In genomic region chr19:1239796-1240737, GRCh38 we compare ENCODE assay signal across 8 cellular contexts. TPM values are rescaled to one million over a fixed set of nuclear protein-coding genes. Genes with fewer than 3 reads are reported as not detected.
A peak's percentile ranks its signal among the peaks of the same experiment; 100 is the strongest.
DNase-seq lines count a peak whose midpoint lies in the region; ATAC-seq, FAIRE-seq and TF ChIP-seq lines count a peak whose summit lies in the region.

No MANE protein-coding gene starts in this region.

- H3F3A ChIP-seq in GM23248 (ENCODE audit: insufficient read depth) = peaks cover 27% of the 10 kb centered on the region

- TF ChIP-seq RAD21 in K562 (CRISPR knock-in tag; conservative IDR thresholded peaks at IDR 0.05 in 1 of 2, IDR thresholded peaks at IDR 0.05 in 1 of 2) = peak; percentile 95 to 96

- CTCF ChIA-PET in CD8-positive, alpha-beta T cell (lab: Charles Lee) = interaction anchor here (0.8 to 9.7 kb wide), 12 partner anchors 10 to 318 kb away, joined by 3 to 498 read pairs (median 4); partner anchors contain the start of genes CIRBP and WDR18
- CTCF ChIA-PET in K562 (lab: Yijun Ruan, JAX; ENCODE audit: low intra/inter-chr PET ratio) = interaction anchor here (1.0 to 4.8 kb wide), 4 partner anchors 18 to 319 kb away, joined by 3 to 29 read pairs (median 12); no protein-coding TSS in a partner anchor

- POLR2A ChIA-PET in CD8-positive, alpha-beta T cell (lab: Charles Lee) = interaction anchor here (0.9 to 7.5 kb wide), 2 partner anchors 27 to 150 kb away, joined by 4 to 271 read pairs; partner anchors contain the start of gene CIRBP
- POLR2A ChIA-PET in K562 (lab: Yijun Ruan, JAX) = interaction anchor here (0.6 to 5.6 kb wide), 7 partner anchors 29 to 1285 kb away, joined by 3 to 90 read pairs (median 4); partner anchors contain the start of genes CIRBP and POLR2E

- no peak overlapping the region for H3K4me3 Mint-ChIP-seq in CD8-positive, alpha-beta T cell

- no peaks in the 10 kb centered on the region for H4K20me1 ChIP-seq in GM23248 (ENCODE audit: insufficient read depth)
- H4K20me1 ChIP-seq in K562 (replicated peaks; ENCODE audit: control insufficient read depth, insufficient read depth, low read length) = 0 out of 2 replicates have a peak, but pooled peaks cover 5% of the 10 kb centered on the region

- TF ChIP-seq CTCF in CD8-positive, alpha-beta T cell (IDR thresholded peaks at IDR 0.05) = peak; percentile 93
- TF ChIP-seq CTCF in K562 (IDR thresholded peaks at IDR 0.05 in 2 of 3, conservative IDR thresholded peaks at IDR 0.05 in 1 of 3; ENCODE audit: insufficient read depth in 2 of 3, low read depth in 1 of 3, low read length in 3 of 3) (peak; percentile 74 to 90 (median 89)), gastrocnemius medialis (IDR thresholded peaks at IDR 0.05 in 4 of 5, conservative IDR thresholded peaks at IDR 0.05 in 1 of 5) (peak; percentile 77 to 100 (median 99))

- peaks cover 42% of the 10 kb centered on the region for H3K4me1 Mint-ChIP-seq in CD8-positive, alpha-beta T cell (ENCODE audit: low read depth)

- no peak for TF ChIP-seq EP300 in K562 (IDR thresholded peaks at IDR 0.05; ENCODE audit: low read length)

- no peaks in the 10 kb centered on the region for H3K9me3 ChIP-seq in CD8-positive, alpha-beta T cell (ENCODE audit: low read length)
- H3K9me3 ChIP-seq in GM23248 (ENCODE audit: low read depth) (no peaks in the 10 kb centered on the region), K562 (replicated peaks; ENCODE audit: control insufficient read depth, insufficient read depth, low read depth, low read length) (no peaks in the 10 kb centered on the region), gastrocnemius medialis (no peaks in the 10 kb centered on the region)

- H3K4me2 ChIP-seq in GM23248 (ENCODE audit: unreplicated experiment) (peak overlapping the region; percentile 78), K562 (ENCODE audit: insufficient read depth, low read length) (peak overlapping the region; percentile 94)

- in situ Hi-C loops in GM23248 (cut with MboI) = no loop called here
- in situ Hi-C loops in K562 (cut with MboI) = loop anchor here (5.0 to 25.0 kb wide), 2 partner anchors 318 to 478 kb away; partner anchors contain the start of gene MISP
- in situ Hi-C loops in gastrocnemius medialis (cut with MboI; ENCODE audit: low sequenced_read_pairs in 4 of 4) = no loop called here

- no peak overlapping the region for H3K27ac ChIP-seq in CD8-positive, alpha-beta T cell (ENCODE audit: low read depth, low read length)
- H3K27ac ChIP-seq in GM23248 = peak overlapping the region; percentile 61
- peak overlapping the region; percentile 92 for H3K27ac ChIP-seq in K562 (ENCODE audit: extremely low read depth, low read depth, low read length)
- peak overlapping the region; percentile 93 to 100 (median 97) for H3K27ac ChIP-seq in gastrocnemius medialis

- H3K9me1 ChIP-seq in K562 (ENCODE audit: control insufficient read depth, insufficient read depth, low read length) = peaks cover 4% of the 10 kb centered on the region

- peak overlapping the region; percentile 39 for H3K4me3 ChIP-seq in CD8-positive, alpha-beta T cell (ENCODE audit: low read depth, low read length)
- H3K4me3 ChIP-seq in GM23248 = peak overlapping the region; percentile 81
- peak overlapping the region; percentile 54 for H3K4me3 ChIP-seq in K562
- peak overlapping the region; percentile 45 for H3K4me3 ChIP-seq in iPS-11a (ENCODE audit: low read depth, low read length)
- peak overlapping the region; percentile 43 to 75 (median 54) for H3K4me3 ChIP-seq in gastrocnemius medialis

- peak; percentile 73 for FAIRE-seq in K562 (lab: Jason Lieb, UNC)

- no peak overlapping the region for H3K27ac Mint-ChIP-seq in CD8-positive, alpha-beta T cell

- H3K36me3 ChIP-seq in CD8-positive, alpha-beta T cell (ENCODE audit: insufficient read depth, low read length) = no peaks in the 10 kb centered on the region
- H3K36me3 ChIP-seq in GM23248 (ENCODE audit: low read depth) (no peaks in the 10 kb centered on the region), K562 (ENCODE audit: control insufficient read depth, insufficient read depth, low read length) (peaks cover 35% of the 10 kb centered on the region; the same call in 2 of the 3 replicates), gastrocnemius medialis (no peaks in the 10 kb centered on the region)

- H3K79me2 ChIP-seq in GM23248 (ENCODE audit: insufficient read depth) = peaks cover 31% of the 10 kb centered on the region
- peaks cover 43% of the 10 kb centered on the region for H3K79me2 ChIP-seq in K562 (ENCODE audit: control insufficient read depth, insufficient read depth, low read length)

- H2AFZ ChIP-seq in GM23248 (peak overlapping the region; percentile 73), K562 (ENCODE audit: low read depth, low read length) (peak overlapping the region; percentile 96)

- intact Hi-C loops in CD8-positive, alpha-beta T cell (cut with DNase I, micrococcal nuclease) = loop anchor here (1.0 to 10.0 kb wide), 17 partner anchors 9 to 378 kb away; partner anchors contain the start of genes RNU6-2 (in 2 of the 2), TMEM259 (in 2 of the 2), WDR18 (in 2 of the 2) and DAZAP1 (in 1 of the 2)
- intact Hi-C loops in K562 (cut with micrococcal nuclease) (loop anchor here (1.0 to 5.0 kb wide), 3 partner anchors 127 to 378 kb away; no protein-coding TSS in a partner anchor), gastrocnemius medialis (cut with DNase I; ENCODE audit: low total_unique reads) (loop anchor here (1.0 to 10.0 kb wide), 6 partner anchors 68 to 925 kb away; partner anchors contain the start of genes DOT1L, POLR2E and SBNO2)

- H3K36me3 Mint-ChIP-seq in CD8-positive, alpha-beta T cell = peaks cover 2% of the 10 kb centered on the region

- TF ChIP-seq POLR2A in K562 (conservative IDR thresholded peaks at IDR 0.05) (0 out of 2 replicates have a peak, but pooled peaks have one; percentile 45), gastrocnemius medialis (IDR thresholded peaks at IDR 0.05) (peak; percentile 43 to 55)

- H3K27me3 ChIP-seq in CD8-positive, alpha-beta T cell (ENCODE audit: insufficient read depth, low read length) = no peaks in the 10 kb centered on the region
- H3K27me3 ChIP-seq in GM23248 (replicated peaks; ENCODE audit: insufficient read depth) = no peaks in the 10 kb centered on the region
- H3K27me3 ChIP-seq in K562 (ENCODE audit: control insufficient read depth in 2 of 2, insufficient read depth in 2 of 2, low read length in 2 of 2) = no peaks in the 10 kb centered on the region
- H3K27me3 ChIP-seq in gastrocnemius medialis = peaks cover 4 to 6% (median 5%) of the 10 kb centered on the region in 3 donors

- H3K27me3 Mint-ChIP-seq in CD8-positive, alpha-beta T cell (ENCODE audit: low read depth) = peaks cover 6% of the 10 kb centered on the region

- 14 to 17% methylated on average over 61 to 74 of the region's 84 CpGs for WGBS in GM23248 (ENCODE audit: low coverage in 1 of 2, low lambda C conversion rate in 2 of 2, missing lambda C conversion rate in 2 of 2), 2 experiments
- 3% methylated on average over 73 of the region's 84 CpGs for WGBS in K562 (ENCODE audit: insufficient coverage, low coverage, missing lambda C conversion rate)

- peaks cover 56% of the 10 kb centered on the region for H3K4me1 ChIP-seq in CD8-positive, alpha-beta T cell (ENCODE audit: insufficient read depth, low read length)
- H3K4me1 ChIP-seq in GM23248 (ENCODE audit: insufficient read depth) = peaks cover 33% of the 10 kb centered on the region
- H3K4me1 ChIP-seq in K562 (replicated peaks in 1 of 2; ENCODE audit: control insufficient read depth in 2 of 2, insufficient read depth in 2 of 2, low read length in 2 of 2) = peaks cover 37 to 98% of the 10 kb centered on the region in 2 experiments
- peaks cover 40 to 56% of the 10 kb centered on the region in 2 donors for H3K4me1 ChIP-seq in gastrocnemius medialis

- H3K9ac ChIP-seq in GM23248 (peak overlapping the region; percentile 87), K562 (ENCODE audit: insufficient read depth in 1 of 2, low read depth in 2 of 2, low read length in 2 of 2) (peak overlapping the region; percentile 86 to 99)

- peak; percentile 78 to 99 (median 86) for DNase-seq in CD8-positive, alpha-beta T cell
- DNase-seq in GM23248 = peak; percentile 97
- DNase-seq in NCI-H2029 treated with DMSO at 0.1 percent for 48 hours (lab: John Stamatoyannopoulos, UW) = peak; percentile 44
- DNase-seq in UCSD-AML1 (lab: John Stamatoyannopoulos, UW; ENCODE audit: unreplicated experiment) = peak; percentile 94
- DNase-seq in K562 (ENCODE audit: extremely low read depth in 1 of 4, low spot score in 3 of 4) = peak; percentile 91 to 98 (median 94)
- DNase-seq in gastrocnemius medialis = peak; percentile 73 to 83

- no peaks in the 10 kb centered on the region for H3K9me3 Mint-ChIP-seq in CD8-positive, alpha-beta T cell

- no peaks in the 10 kb centered on the region for H3K9me2 ChIP-seq in GM23248 (ENCODE audit: insufficient read depth)

- no TSS peak for BruUV-seq in K562 (replicated peaks; lab: Mats Ljungman, UMichigan)

- peak; percentile 65 for ATAC-seq in CD8-positive, alpha-beta T cell
- ATAC-seq in K562 (peak; percentile 68), gastrocnemius medialis (peak; percentile 13 to 20), HG03378 (IDR thresholded peaks at IDR 0.05; ENCODE audit: unreplicated experiment) (no peak)

RNA-seq across cellular contexts. Expression of gene ATP5F1D, which starts 1.5 kb away (rescaled TPM):
- total RNA-seq in CD8-positive, alpha-beta T cell = 10 to 100 TPM; 86.2 to 96.3 TPM
- total RNA-seq in GM23248 (2014; rRNA removed; shearing (Covaris generic)) = 27.4 and 38.9 TPM in 2 replicates
- polyA plus RNA-seq in GM23248 (2016; fragmentation: Nextera tagmentation; extraction: Ambion mirVana) (287 and 290 TPM in 2 replicates), K562 (2011; rRNA removed) (36.8 and 58.7 TPM in 2 replicates), K562 (2014; fragmentation: Illumina TruSeq; extraction: Trizol) (18.7 and 106 TPM in 2 replicates), K562 (2014; fragmentation: Nextera tagmentation; extraction: Ambion mirVana) (10 to 100 TPM in 1 of 2 experiments, 1 to 10 TPM in 1; 9.7 to 23.3 TPM), K562 (2014; rRNA removed) (233 and 236 TPM in 2 replicates)
- total RNA-seq in K562 (2011; cell fraction: chromatin; rRNA removed; ENCODE audit: low replicate concordance) = 42.1 and 110 TPM in 2 replicates
- total RNA-seq in K562 (2011; cell fraction: nucleolus; rRNA removed) = 116 and 129 TPM in 2 replicates
- total RNA-seq in K562 (2011; cell fraction: nucleoplasm; rRNA removed) = 74.0 and 85.6 TPM in 2 replicates
- total RNA-seq in K562 (2014; rRNA removed) (135 and 145 TPM in 2 replicates), K562 (2014; rRNA removed; fragmentation: Illumina TruSeq; extraction: Trizol) (3.9 and 4.6 TPM in 2 replicates), K562 (2015; rRNA removed; fragmentation: Illumina TruSeq; extraction: Trizol) (65.2 and 73.0 TPM in 2 replicates), K562 (2021) (409 and 434 TPM in 2 replicates), gastrocnemius medialis (100 to 1,000 TPM; 189 to 442 (median 273) TPM)
- 119 and 471 TPM in 2 replicates for polyA plus RNA-seq in K562 (2011; cell fraction: cytosol; rRNA removed)
- 90.5 and 137 TPM in 2 replicates for polyA plus RNA-seq in K562 (2011; cell fraction: nucleus; rRNA removed)
- 278 and 318 TPM in 2 replicates for polyA plus RNA-seq in K562 (2012)
- 16.5 and 29.9 TPM in 2 replicates for polyA minus RNA-seq in K562 (2011; rRNA and poly(A)+ RNA removed)
- 115 and 175 TPM in 2 replicates for polyA minus RNA-seq in K562 (2011; cell fraction: cytosol; rRNA and poly(A)+ RNA removed)
- 28.8 and 35.8 TPM in 2 replicates for polyA minus RNA-seq in K562 (2011; cell fraction: nucleus; rRNA and poly(A)+ RNA removed)

RNA-seq across cellular contexts. Expression of gene CBARP, which starts 2.3 kb away (rescaled TPM):
- under 1 TPM; 0.49 to 0.67 TPM for total RNA-seq in CD8-positive, alpha-beta T cell
- total RNA-seq in GM23248 (2014; rRNA removed; shearing (Covaris generic)) = 2.7 and 4.5 TPM in 2 replicates
- polyA plus RNA-seq in GM23248 (2016; fragmentation: Nextera tagmentation; extraction: Ambion mirVana) (0.29 and 0.41 TPM in 2 replicates), K562 (2011; rRNA removed) (0.98 and 1.2 TPM in 2 replicates), K562 (2014; fragmentation: Illumina TruSeq; extraction: Trizol) (0.25 and 2.3 TPM in 2 replicates), K562 (2014; fragmentation: Nextera tagmentation; extraction: Ambion mirVana) (under 1 TPM in 1 of 2 experiments, not detected in 1; 0.03 TPM), K562 (2014; rRNA removed) (5.8 and 6.3 TPM in 2 replicates)
- total RNA-seq in K562 (2011; cell fraction: chromatin; rRNA removed; ENCODE audit: low replicate concordance) = 2.8 and 13.5 TPM in 2 replicates
- 11.4 and 15.2 TPM in 2 replicates for total RNA-seq in K562 (2011; cell fraction: nucleolus; rRNA removed)
- total RNA-seq in K562 (2011; cell fraction: nucleoplasm; rRNA removed) = 4.2 and 6.2 TPM in 2 replicates
- total RNA-seq in K562 (2014; rRNA removed) (3.7 and 3.8 TPM in 2 replicates), K562 (2014; rRNA removed; fragmentation: Illumina TruSeq; extraction: Trizol) (0.18 TPM in 1 of 2 replicates, not detected in the other), K562 (2015; rRNA removed; fragmentation: Illumina TruSeq; extraction: Trizol) (1.3 and 1.4 TPM in 2 replicates), K562 (2021) (6.6 and 8.9 TPM in 2 replicates), gastrocnemius medialis (1 to 10 TPM in 1 of 4 donors, under 1 TPM in 3; 0.10 to 1.3 (median 0.53) TPM)
- polyA plus RNA-seq in K562 (2011; cell fraction: cytosol; rRNA removed) = 0.84 and 4.5 TPM in 2 replicates
- 8.2 and 25.4 TPM in 2 replicates for polyA plus RNA-seq in K562 (2011; cell fraction: nucleus; rRNA removed)
- 3.1 and 3.3 TPM in 2 replicates for polyA plus RNA-seq in K562 (2012)
- 0.11 and 0.15 TPM in 2 replicates for polyA minus RNA-seq in K562 (2011; rRNA and poly(A)+ RNA removed)
- 2.9 and 3.0 TPM in 2 replicates for polyA minus RNA-seq in K562 (2011; cell fraction: cytosol; rRNA and poly(A)+ RNA removed)
- polyA minus RNA-seq in K562 (2011; cell fraction: nucleus; rRNA and poly(A)+ RNA removed) = 3.0 and 3.8 TPM in 2 replicates

RNA-seq across cellular contexts. Expression of gene MIDN, which starts 8.3 kb away (rescaled TPM):
- 100 to 1,000 TPM; 305 to 314 TPM for total RNA-seq in CD8-positive, alpha-beta T cell
- 9.4 and 18.5 TPM in 2 replicates for total RNA-seq in GM23248 (2014; rRNA removed; shearing (Covaris generic))
- polyA plus RNA-seq in GM23248 (2016; fragmentation: Nextera tagmentation; extraction: Ambion mirVana) (3.1 and 4.0 TPM in 2 replicates), K562 (2011; rRNA removed) (7.0 and 10.2 TPM in 2 replicates), K562 (2014; fragmentation: Illumina TruSeq; extraction: Trizol) (20.5 and 38.3 TPM in 2 replicates), K562 (2014; fragmentation: Nextera tagmentation; extraction: Ambion mirVana) (1 to 10 TPM in 1 of 2 experiments, under 1 TPM in 1; 0.17 to 1.5 TPM), K562 (2014; rRNA removed) (41.3 and 44.6 TPM in 2 replicates)
- total RNA-seq in K562 (2011; cell fraction: chromatin; rRNA removed; ENCODE audit: low replicate concordance) = 30.7 and 106 TPM in 2 replicates
- 81.7 and 90.7 TPM in 2 replicates for total RNA-seq in K562 (2011; cell fraction: nucleolus; rRNA removed)
- total RNA-seq in K562 (2011; cell fraction: nucleoplasm; rRNA removed) = 55.1 and 88.1 TPM in 2 replicates
- total RNA-seq in K562 (2014; rRNA removed) (13.5 and 20.8 TPM in 2 replicates), K562 (2014; rRNA removed; fragmentation: Illumina TruSeq; extraction: Trizol) (3.9 and 4.8 TPM in 2 replicates), K562 (2015; rRNA removed; fragmentation: Illumina TruSeq; extraction: Trizol) (10.1 and 11.0 TPM in 2 replicates), K562 (2021) (120 and 121 TPM in 2 replicates), gastrocnemius medialis (100 to 1,000 TPM in 2 of 4 donors, 10 to 100 TPM in 2; 34.9 to 117 (median 86.3) TPM)
- 14.0 and 26.8 TPM in 2 replicates for polyA plus RNA-seq in K562 (2011; cell fraction: cytosol; rRNA removed)
- polyA plus RNA-seq in K562 (2011; cell fraction: nucleus; rRNA removed) = 44.8 and 87.0 TPM in 2 replicates
- polyA plus RNA-seq in K562 (2012) = 29.5 and 39.8 TPM in 2 replicates
- 2.7 and 3.0 TPM in 2 replicates for polyA minus RNA-seq in K562 (2011; rRNA and poly(A)+ RNA removed)
- 29.9 and 43.2 TPM in 2 replicates for polyA minus RNA-seq in K562 (2011; cell fraction: cytosol; rRNA and poly(A)+ RNA removed)
- polyA minus RNA-seq in K562 (2011; cell fraction: nucleus; rRNA and poly(A)+ RNA removed) = 28.0 and 34.2 TPM in 2 replicates

RNA-seq across cellular contexts. Expression of gene CIRBP, which starts 29.1 kb away (rescaled TPM):
- total RNA-seq in CD8-positive, alpha-beta T cell = 100 to 1,000 TPM; 689 to 695 TPM
- total RNA-seq in GM23248 (2014; rRNA removed; shearing (Covaris generic)) = 239 and 392 TPM in 2 replicates
- polyA plus RNA-seq in GM23248 (2016; fragmentation: Nextera tagmentation; extraction: Ambion mirVana) = 163 and 185 TPM in 2 replicates
- total RNA-seq in K562 (2011; cell fraction: chromatin; rRNA removed; ENCODE audit: low replicate concordance) = 283 and 504 TPM in 2 replicates
- total RNA-seq in K562 (2011; cell fraction: nucleolus; rRNA removed) = 457 and 483 TPM in 2 replicates
- total RNA-seq in K562 (2011; cell fraction: nucleoplasm; rRNA removed) = 431 and 450 TPM in 2 replicates
- 168 and 249 TPM in 2 replicates for total RNA-seq in K562 (2014; rRNA removed)
- 189 and 200 TPM in 2 replicates for total RNA-seq in K562 (2014; rRNA removed; fragmentation: Illumina TruSeq; extraction: Trizol)
- 176 and 206 TPM in 2 replicates for total RNA-seq in K562 (2015; rRNA removed; fragmentation: Illumina TruSeq; extraction: Trizol)
- total RNA-seq in K562 (2021) = 181 and 222 TPM in 2 replicates
- 124 and 166 TPM in 2 replicates for polyA plus RNA-seq in K562 (2011; rRNA removed)
- 92.3 and 201 TPM in 2 replicates for polyA plus RNA-seq in K562 (2011; cell fraction: cytosol; rRNA removed)
- 882 and 1,025 TPM in 2 replicates for polyA plus RNA-seq in K562 (2011; cell fraction: nucleus; rRNA removed)
- 288 and 291 TPM in 2 replicates for polyA plus RNA-seq in K562 (2012)
- 222 and 345 TPM in 2 replicates for polyA plus RNA-seq in K562 (2014; fragmentation: Illumina TruSeq; extraction: Trizol)
- polyA plus RNA-seq in K562 (2014; fragmentation: Nextera tagmentation; extraction: Ambion mirVana) = 10 to 100 TPM; 20.5 to 21.4 TPM
- 306 and 327 TPM in 2 replicates for polyA plus RNA-seq in K562 (2014; rRNA removed)
- polyA minus RNA-seq in K562 (2011; rRNA and poly(A)+ RNA removed) = 46.9 and 50.4 TPM in 2 replicates
- 50.4 and 50.8 TPM in 2 replicates for polyA minus RNA-seq in K562 (2011; cell fraction: cytosol; rRNA and poly(A)+ RNA removed)
- polyA minus RNA-seq in K562 (2011; cell fraction: nucleus; rRNA and poly(A)+ RNA removed) = 117 and 135 TPM in 2 replicates
- 100 to 1,000 TPM; 274 to 578 (median 418) TPM for total RNA-seq in gastrocnemius medialis

RNA-seq across cellular contexts. Expression of gene STK11, which starts 34.5 kb away (rescaled TPM):
- 10 to 100 TPM; 38.0 to 43.4 TPM for total RNA-seq in CD8-positive, alpha-beta T cell
- 64.1 and 66.5 TPM in 2 replicates for total RNA-seq in GM23248 (2014; rRNA removed; shearing (Covaris generic))
- polyA plus RNA-seq in GM23248 (2016; fragmentation: Nextera tagmentation; extraction: Ambion mirVana) (4.3 and 4.6 TPM in 2 replicates), K562 (2011; rRNA removed) (31.2 and 34.3 TPM in 2 replicates), K562 (2014; fragmentation: Illumina TruSeq; extraction: Trizol) (22.0 and 39.1 TPM in 2 replicates), K562 (2014; fragmentation: Nextera tagmentation; extraction: Ambion mirVana) (under 1 TPM; 0.15 to 1.00 TPM), K562 (2014; rRNA removed) (69.4 and 79.9 TPM in 2 replicates)
- 76.0 and 175 TPM in 2 replicates for total RNA-seq in K562 (2011; cell fraction: chromatin; rRNA removed; ENCODE audit: low replicate concordance)
- 128 and 133 TPM in 2 replicates for total RNA-seq in K562 (2011; cell fraction: nucleolus; rRNA removed)
- total RNA-seq in K562 (2011; cell fraction: nucleoplasm; rRNA removed) = 58.7 and 79.5 TPM in 2 replicates
- total RNA-seq in K562 (2014; rRNA removed) (96.5 and 102 TPM in 2 replicates), K562 (2014; rRNA removed; fragmentation: Illumina TruSeq; extraction: Trizol) (28.9 and 31.7 TPM in 2 replicates), K562 (2015; rRNA removed; fragmentation: Illumina TruSeq; extraction: Trizol) (40.6 and 43.2 TPM in 2 replicates), K562 (2021) (76.3 and 89.6 TPM in 2 replicates), gastrocnemius medialis (100 to 1,000 TPM in 3 of 4 donors, 10 to 100 TPM in 1; 91.5 to 194 (median 149) TPM)
- polyA plus RNA-seq in K562 (2011; cell fraction: cytosol; rRNA removed) = 37.0 and 67.8 TPM in 2 replicates
- polyA plus RNA-seq in K562 (2011; cell fraction: nucleus; rRNA removed) = 127 and 182 TPM in 2 replicates
- polyA plus RNA-seq in K562 (2012) = 49.5 and 76.3 TPM in 2 replicates
- polyA minus RNA-seq in K562 (2011; rRNA and poly(A)+ RNA removed) = 38.2 and 43.6 TPM in 2 replicates
- polyA minus RNA-seq in K562 (2011; cell fraction: cytosol; rRNA and poly(A)+ RNA removed) = 33.9 and 37.0 TPM in 2 replicates
- 34.3 and 36.1 TPM in 2 replicates for polyA minus RNA-seq in K562 (2011; cell fraction: nucleus; rRNA and poly(A)+ RNA removed)

Comparison
In these comparisons a context has a peak if more than half of its experiments do, and no peak if none do; other contexts are left out.
1. DNase-seq: peak in every context shown above with its lines; median percentile 97 in GM23248; 94 in UCSD-AML1; 94 in K562; 86 in CD8-positive, alpha-beta T cell; 78 in gastrocnemius medialis; 44 in NCI-H2029 treated with DMSO at 0.1 percent for 48 hours.